ENCODE assay signal across 15 cellular contexts in the genomic region with DNA sequence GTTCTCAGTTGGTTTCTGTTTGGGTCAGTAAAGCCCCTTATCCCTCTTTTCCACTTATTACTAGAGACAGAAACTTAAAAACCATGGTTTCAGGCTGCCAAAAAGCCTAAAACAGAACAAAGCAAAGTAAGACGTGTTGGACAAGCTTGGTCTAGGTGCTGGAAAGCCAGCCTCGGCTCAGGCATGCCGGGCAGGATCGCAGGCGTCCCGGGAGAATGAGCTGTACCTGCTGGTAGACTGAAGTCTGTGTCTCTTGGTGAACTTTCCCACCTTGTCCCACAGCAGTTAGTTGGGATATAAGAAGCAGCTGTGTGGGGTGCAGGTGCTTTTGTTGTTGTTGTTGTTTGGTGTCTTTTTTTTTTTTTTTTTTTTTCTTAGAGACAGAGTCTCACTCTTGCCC. TPM values are rescaled to one million over a fixed set of nuclear protein-coding genes. Genes with fewer than 3 reads are reported as not detected.
DNase-seq lines count a peak whose midpoint lies in the region; ATAC-seq lines count a peak whose summit lies in the region.
"Had no signal": no experiment of that assay in that cellular context is flagged by ENCODE, and none has a peak within 500 bp of the region (broad histone marks: within the 10 kb centered on the region; RNA-seq: fewer than 3 reads in every experiment).

No MANE protein-coding gene starts in this region.

- peak overlapping the region; percentile 15 for H3K27ac ChIP-seq in naive thymus-derived CD4-positive, alpha-beta T cell (ENCODE audit: low read depth, low read length)
- H3K27ac ChIP-seq: right atrium auricular region, testis had no signal

- intact Hi-C loops in activated T-helper 2 cell treated with anti-CD3 and anti-CD28 coated beads, Interferon-gamma antibody, Interleukin-2, Interleukin-4, amounts not matched to agents 10 μg/mL and 5 μg/mL and 100 μg/mL, durations not matched to agents 14 hours and 24 hours and 36 hours (cut with micrococcal nuclease): no loop called here
- intact Hi-C loops in naive thymus-derived CD4-positive, alpha-beta T cell (cut with micrococcal nuclease): loop anchor here in 1 of 2 donors (10.0 kb wide), 1 partner anchor 127 kb away; no protein-coding TSS in a partner anchor

- ATAC-seq in stimulated activated naive CD8-positive, alpha-beta T cell treated with anti-CD3 and anti-CD28 coated beads, Interleukin-15, Interleukin-2, amounts not matched to agents 100 U/mL and 50 U/mL, for 24 hours: no peak
- ATAC-seq in naive thymus-derived CD4-positive, alpha-beta T cell: no peak
- no peak for ATAC-seq in HG03045 (IDR thresholded peaks at IDR 0.05; ENCODE audit: unreplicated experiment)

- CTCF ChIA-PET in naive thymus-derived CD4-positive, alpha-beta T cell (lab: Charles Lee): interaction anchor here (0.7 to 1.5 kb wide), 3 partner anchors 32 to 126 kb away, joined by 3 read pairs; a partner anchor contains a TSS

- H3K36me3 ChIP-seq in naive thymus-derived CD4-positive, alpha-beta T cell (ENCODE audit: control insufficient read depth in 2 of 3, insufficient read depth in 3 of 3, low read length in 3 of 3): peaks cover 17 to 79% (median 23%) of the 10 kb centered on the region in 3 experiments

- POLR2A ChIA-PET in naive thymus-derived CD4-positive, alpha-beta T cell (lab: Charles Lee): interaction anchor here (0.5 to 1.6 kb wide), 6 partner anchors 16 to 97 kb away, joined by 3 to 6 read pairs (median 4); a partner anchor contains a TSS

- peak overlapping the region; percentile 41 for H3K4me3 Mint-ChIP-seq in stimulated activated naive CD8-positive, alpha-beta T cell treated with anti-CD3 and anti-CD28 coated beads, Interleukin-15, Interleukin-2, amounts not matched to agents 100 ng/mL and 50 ng/mL, for 24 hours
- no peak overlapping the region for H3K4me3 Mint-ChIP-seq in activated T-helper 2 cell treated with anti-CD3 and anti-CD28 coated beads, Interferon-gamma antibody, Interleukin-2, Interleukin-4, amounts not matched to agents 10 μg/mL and 5 μg/mL and 100 μg/mL, durations not matched to agents 14 hours and 24 hours and 36 hours (ENCODE audit: low read depth)
- peak overlapping the region in 7 of 10 donors; percentile 29 to 64 (median 54) for H3K4me3 Mint-ChIP-seq in naive thymus-derived CD4-positive, alpha-beta T cell

- H3K9me3 ChIP-seq in naive thymus-derived CD4-positive, alpha-beta T cell (ENCODE audit: control insufficient read depth in 2 of 3, low read length in 3 of 3): no peaks in the 10 kb centered on the region
- H3K9me3 ChIP-seq: right atrium auricular region, testis had no signal

- H3K27me3 Mint-ChIP-seq in stimulated activated naive CD8-positive, alpha-beta T cell treated with anti-CD3 and anti-CD28 coated beads, Interleukin-15, Interleukin-2, amounts not matched to agents 100 ng/mL and 50 ng/mL, for 24 hours: no peaks in the 10 kb centered on the region
- H3K27me3 Mint-ChIP-seq in activated T-helper 2 cell treated with anti-CD3 and anti-CD28 coated beads, Interferon-gamma antibody, Interleukin-2, Interleukin-4, amounts not matched to agents 10 μg/mL and 5 μg/mL and 100 μg/mL, durations not matched to agents 14 hours and 24 hours and 36 hours (ENCODE audit: low read depth): no peaks in the 10 kb centered on the region
- no peaks in the 10 kb centered on the region for H3K27me3 Mint-ChIP-seq in naive thymus-derived CD4-positive, alpha-beta T cell

- no peak for DNase-seq in stimulated activated naive CD8-positive, alpha-beta T cell treated with anti-CD3 and anti-CD28 coated beads, Interleukin-15, Interleukin-2, amounts not matched to agents 100 U/mL and 50 U/mL, for 24 hours
- DNase-seq in activated T-helper 2 cell treated with anti-CD3 and anti-CD28 coated beads, Interferon-gamma antibody, Interleukin-2, Interleukin-4, amounts not matched to agents 10 μg/mL and 5 μg/mL and 100 μg/mL, durations not matched to agents 14 hours and 24 hours and 36 hours (ENCODE audit: low spot score): no peak
- no peak for DNase-seq in naive thymus-derived CD4-positive, alpha-beta T cell
- DNase-seq in kidney glomerular epithelial cell (lab: John Stamatoyannopoulos, UW) (no peak), SKM-1 treated with dmso at 0.1 percent for 144 hours (lab: John Stamatoyannopoulos, UW; ENCODE audit: unreplicated experiment) (no peak)
- no peak for DNase-seq in activated effector memory CD4-positive, alpha-beta T cell treated with Interleukin-2 at 50 U/mL for 16 hours
- DNase-seq: DMS153, HCEC 1CT, NCI-H146, SW 1271, testis had no signal

- H3K4me1 ChIP-seq in naive thymus-derived CD4-positive, alpha-beta T cell (ENCODE audit: control insufficient read depth in 2 of 2, insufficient read depth in 2 of 2, low read length in 2 of 2): peaks cover 14 to 19% of the 10 kb centered on the region in 2 donors

- H3K4me3 ChIP-seq in naive thymus-derived CD4-positive, alpha-beta T cell (ENCODE audit: low read length): no peak overlapping the region
- H3K4me3 ChIP-seq: right atrium auricular region, testis had no signal

- H3K4me1 Mint-ChIP-seq in stimulated activated naive CD8-positive, alpha-beta T cell treated with anti-CD3 and anti-CD28 coated beads, Interleukin-15, Interleukin-2, amounts not matched to agents 100 ng/mL and 50 ng/mL, for 24 hours (ENCODE audit: low read depth): peaks cover 74% of the 10 kb centered on the region
- H3K4me1 Mint-ChIP-seq in activated T-helper 2 cell treated with anti-CD3 and anti-CD28 coated beads, Interferon-gamma antibody, Interleukin-2, Interleukin-4, amounts not matched to agents 10 μg/mL and 5 μg/mL and 100 μg/mL, durations not matched to agents 14 hours and 24 hours and 36 hours (ENCODE audit: low read depth): peaks cover 25% of the 10 kb centered on the region
- peaks cover 37 to 74% (median 59%) of the 10 kb centered on the region in 7 donors for H3K4me1 Mint-ChIP-seq in naive thymus-derived CD4-positive, alpha-beta T cell

- peaks cover 81% of the 10 kb centered on the region for H3K36me3 Mint-ChIP-seq in stimulated activated naive CD8-positive, alpha-beta T cell treated with anti-CD3 and anti-CD28 coated beads, Interleukin-15, Interleukin-2, amounts not matched to agents 100 ng/mL and 50 ng/mL, for 24 hours (ENCODE audit: low read depth)
- peaks cover 81% of the 10 kb centered on the region for H3K36me3 Mint-ChIP-seq in activated T-helper 2 cell treated with anti-CD3 and anti-CD28 coated beads, Interferon-gamma antibody, Interleukin-2, Interleukin-4, amounts not matched to agents 10 μg/mL and 5 μg/mL and 100 μg/mL, durations not matched to agents 14 hours and 24 hours and 36 hours (ENCODE audit: low read depth)
- peaks cover 0 to 46% (median 10%) of the 10 kb centered on the region in 5 donors for H3K36me3 Mint-ChIP-seq in naive thymus-derived CD4-positive, alpha-beta T cell

- H3K27me3 ChIP-seq in naive thymus-derived CD4-positive, alpha-beta T cell (ENCODE audit: control insufficient read depth in 2 of 2, insufficient read depth in 2 of 2, low read length in 2 of 2): no peaks in the 10 kb centered on the region
- H3K27me3 ChIP-seq: right atrium auricular region, testis had no signal

- no peaks in the 10 kb centered on the region for H3K9me3 Mint-ChIP-seq in stimulated activated naive CD8-positive, alpha-beta T cell treated with anti-CD3 and anti-CD28 coated beads, Interleukin-15, Interleukin-2, amounts not matched to agents 100 ng/mL and 50 ng/mL, for 24 hours
- no peaks in the 10 kb centered on the region for H3K9me3 Mint-ChIP-seq in activated T-helper 2 cell treated with anti-CD3 and anti-CD28 coated beads, Interferon-gamma antibody, Interleukin-2, Interleukin-4, amounts not matched to agents 10 μg/mL and 5 μg/mL and 100 μg/mL, durations not matched to agents 14 hours and 24 hours and 36 hours
- peaks cover 0 to 3% (median 0%) of the 10 kb centered on the region in 11 donors for H3K9me3 Mint-ChIP-seq in naive thymus-derived CD4-positive, alpha-beta T cell

- H3K27ac Mint-ChIP-seq in stimulated activated naive CD8-positive, alpha-beta T cell treated with anti-CD3 and anti-CD28 coated beads, Interleukin-15, Interleukin-2, amounts not matched to agents 100 ng/mL and 50 ng/mL, for 24 hours: peak overlapping the region; percentile 81
- peak overlapping the region; percentile 76 for H3K27ac Mint-ChIP-seq in activated T-helper 2 cell treated with anti-CD3 and anti-CD28 coated beads, Interferon-gamma antibody, Interleukin-2, Interleukin-4, amounts not matched to agents 10 μg/mL and 5 μg/mL and 100 μg/mL, durations not matched to agents 14 hours and 24 hours and 36 hours
- H3K27ac Mint-ChIP-seq in naive thymus-derived CD4-positive, alpha-beta T cell: peak overlapping the region; percentile 55 to 93 (median 82)

RNA-seq across cellular contexts. Expression of a gene that starts 20.8 kb away (rescaled TPM):
- total RNA-seq in activated T-helper 2 cell treated with anti-CD3 and anti-CD28 coated beads, Interferon-gamma antibody, Interleukin-2, Interleukin-4, amounts not matched to agents 10 μg/mL and 5 μg/mL and 100 μg/mL, durations not matched to agents 14 hours and 24 hours and 36 hours: 0.43 and 0.83 TPM in 2 replicates
- 10 to 100 TPM in 2 of 5 experiments, 1 to 10 TPM in 3; 1.1 to 82.8 (median 3.9) TPM for total RNA-seq in naive thymus-derived CD4-positive, alpha-beta T cell
- polyA plus RNA-seq in naive thymus-derived CD4-positive, alpha-beta T cell: under 1 TPM; 0.12 to 0.34 TPM
- total RNA-seq: lung microvascular endothelial cell had no signal

RNA-seq across cellular contexts. Expression of a gene that starts 32.4 kb away (rescaled TPM):
- 22.5 and 23.6 TPM in 2 replicates for total RNA-seq in activated T-helper 2 cell treated with anti-CD3 and anti-CD28 coated beads, Interferon-gamma antibody, Interleukin-2, Interleukin-4, amounts not matched to agents 10 μg/mL and 5 μg/mL and 100 μg/mL, durations not matched to agents 14 hours and 24 hours and 36 hours
- 10 to 100 TPM; 36.0 to 69.2 (median 60.8) TPM for total RNA-seq in naive thymus-derived CD4-positive, alpha-beta T cell
- 10 to 100 TPM; 20.2 to 25.4 TPM for polyA plus RNA-seq in naive thymus-derived CD4-positive, alpha-beta T cell

RNA-seq across cellular contexts. Expression of a gene that starts 36.8 kb away (rescaled TPM):
- total RNA-seq in activated T-helper 2 cell treated with anti-CD3 and anti-CD28 coated beads, Interferon-gamma antibody, Interleukin-2, Interleukin-4, amounts not matched to agents 10 μg/mL and 5 μg/mL and 100 μg/mL, durations not matched to agents 14 hours and 24 hours and 36 hours: 336 and 347 TPM in 2 replicates
- total RNA-seq in naive thymus-derived CD4-positive, alpha-beta T cell: 100 to 1,000 TPM; 175 to 280 (median 272) TPM
- polyA plus RNA-seq in naive thymus-derived CD4-positive, alpha-beta T cell: 100 to 1,000 TPM; 210 to 378 TPM
